16 cellular contexts compared by ENCODE assay signal in genomic region chr1:180851995-180852887, GRCh38.
DNase-seq lines count a peak whose midpoint lies in the region; ATAC-seq and TF ChIP-seq lines count a peak whose summit lies in the region.
"Had no signal": no experiment of that assay in that cellular context is flagged by ENCODE, and none has a peak within 500 bp of the region (broad histone marks: within the 10 kb centered on the region; RNA-seq: fewer than 3 reads in every experiment).

No MANE protein-coding gene starts in this region.

- no peaks in the 10 kb centered on the region for H3K9me3 Mint-ChIP-seq in activated CD8-positive, alpha-beta memory T cell treated with anti-CD3 and anti-CD28 coated beads, Interleukin-2, amount 10 ng/mL, durations not matched to agents 7 days and 5 days (ENCODE audit: low read depth)
- H3K9me3 Mint-ChIP-seq in stimulated activated memory B cell treated with anti-CD40 and anti-IgM and Interleukin-4, amounts not matched to agents 10 μg/mL and 1 μg/mL and 100 μg/mL, for 72 hours = peaks cover 6% of the 10 kb centered on the region

- H3K9me3 ChIP-seq in OCI-LY3 (ENCODE audit: insufficient read depth, low read length) = no peaks in the 10 kb centered on the region
- no peaks in the 10 kb centered on the region for H3K9me3 ChIP-seq in vagina
- H3K9me3 ChIP-seq: body of pancreas, thoracic aorta had no signal

- H3K36me3 ChIP-seq in OCI-LY3 (replicated peaks; ENCODE audit: low read depth, low read length) (no peaks in the 10 kb centered on the region), vagina (no peaks in the 10 kb centered on the region)
- H3K36me3 ChIP-seq: thoracic aorta had no signal

- H3K27me3 ChIP-seq in OCI-LY3 (ENCODE audit: low read depth, low read length) (no peaks in the 10 kb centered on the region), vagina (no peaks in the 10 kb centered on the region)
- H3K27me3 ChIP-seq: body of pancreas had no signal

- TF ChIP-seq POLR2A in vagina (IDR thresholded peaks at IDR 0.05) = no peak

- ATAC-seq in activated CD8-positive, alpha-beta memory T cell treated with anti-CD3 and anti-CD28 coated beads, Interleukin-2, amount 10 ng/mL, durations not matched to agents 7 days and 5 days = peak; percentile 36
- ATAC-seq in HG03196 (IDR thresholded peaks at IDR 0.05; ENCODE audit: unreplicated experiment) (peak; percentile 45), GM21717 (IDR thresholded peaks at IDR 0.05; ENCODE audit: unreplicated experiment) (no peak)
- ATAC-seq in stimulated activated memory B cell treated with anti-CD40 and anti-IgM and Interleukin-4, amounts not matched to agents 10 μg/mL and 1 μg/mL and 100 μg/mL, for 72 hours = peak; percentile 36
- ATAC-seq: body of pancreas, Panc1 had no signal

- CTCF ChIA-PET in activated CD8-positive, alpha-beta memory T cell treated with anti-CD3 and anti-CD28 coated beads, Interleukin-2, amount 10 ng/mL, durations not matched to agents 7 days and 5 days (lab: Charles Lee) = interaction anchor here (1.0 to 2.7 kb wide), 2 partner anchors 11 to 320 kb away, joined by 3 to 16 read pairs; no protein-coding TSS in a partner anchor

- intact Hi-C loops in vagina (cut with DNase I) = no loop called here

- TF ChIP-seq CTCF in OCI-LY3 (IDR thresholded peaks at IDR 0.05; ENCODE audit: low read depth, low read length) (no peak), vagina (IDR thresholded peaks at IDR 0.05) (no peak)

- H3K79me2 ChIP-seq in OCI-LY3 (ENCODE audit: low read length) = no peaks in the 10 kb centered on the region

- no peak for DNase-seq in activated CD8-positive, alpha-beta memory T cell treated with anti-CD3 and anti-CD28 coated beads, Interleukin-2, amount 10 ng/mL, durations not matched to agents 7 days and 5 days
- DNase-seq in activated CD8-positive, alpha-beta memory T cell treated with anti-CD3 and anti-CD28 coated beads for 24 hours = no peak
- DNase-seq in vagina (ENCODE audit: extremely low spot score in 2 of 2) = no peak
- no peak for DNase-seq in NCI-H345 (lab: John Stamatoyannopoulos, UW)
- DNase-seq: body of pancreas; effector CD8-positive, alpha-beta T cell; foreskin fibroblast; mesenchymal stem cell; NCI-H226 had no signal

- H3K4me2 ChIP-seq in OCI-LY3 (ENCODE audit: low read length) = peak overlapping the region; percentile 55

- peak overlapping the region; percentile 34; the same call in 1 of the 2 replicates for H3K4me3 ChIP-seq in OCI-LY3 (ENCODE audit: low read length)
- H3K4me3 ChIP-seq in vagina = no peak overlapping the region
- H3K4me3 ChIP-seq: body of pancreas, skin epidermis, thoracic aorta had no signal

- H3K4me3 Mint-ChIP-seq in activated CD8-positive, alpha-beta memory T cell treated with anti-CD3 and anti-CD28 coated beads, Interleukin-2, amount 10 ng/mL, durations not matched to agents 7 days and 5 days = no peak overlapping the region
- H3K4me3 Mint-ChIP-seq in stimulated activated memory B cell treated with anti-CD40 and anti-IgM and Interleukin-4, amounts not matched to agents 10 μg/mL and 1 μg/mL and 100 μg/mL, for 72 hours = no peak overlapping the region

- peaks cover 14% of the 10 kb centered on the region for H3K4me1 Mint-ChIP-seq in activated CD8-positive, alpha-beta memory T cell treated with anti-CD3 and anti-CD28 coated beads, Interleukin-2, amount 10 ng/mL, durations not matched to agents 7 days and 5 days
- H3K4me1 Mint-ChIP-seq in stimulated activated memory B cell treated with anti-CD40 and anti-IgM and Interleukin-4, amounts not matched to agents 10 μg/mL and 1 μg/mL and 100 μg/mL, for 72 hours = peaks cover 18% of the 10 kb centered on the region

- no peak overlapping the region for H2AFZ ChIP-seq in OCI-LY3 (ENCODE audit: low read depth, low read length)

- no peak overlapping the region for H3K27ac Mint-ChIP-seq in activated CD8-positive, alpha-beta memory T cell treated with anti-CD3 and anti-CD28 coated beads, Interleukin-2, amount 10 ng/mL, durations not matched to agents 7 days and 5 days
- H3K27ac Mint-ChIP-seq in stimulated activated memory B cell treated with anti-CD40 and anti-IgM and Interleukin-4, amounts not matched to agents 10 μg/mL and 1 μg/mL and 100 μg/mL, for 72 hours = no peak overlapping the region

- peaks cover 70% of the 10 kb centered on the region for H3K4me1 ChIP-seq in OCI-LY3 (ENCODE audit: low read length)
- H3K4me1 ChIP-seq in vagina = no peaks in the 10 kb centered on the region

- no peaks in the 10 kb centered on the region for H3K27me3 Mint-ChIP-seq in activated CD8-positive, alpha-beta memory T cell treated with anti-CD3 and anti-CD28 coated beads, Interleukin-2, amount 10 ng/mL, durations not matched to agents 7 days and 5 days
- no peaks in the 10 kb centered on the region for H3K27me3 Mint-ChIP-seq in stimulated activated memory B cell treated with anti-CD40 and anti-IgM and Interleukin-4, amounts not matched to agents 10 μg/mL and 1 μg/mL and 100 μg/mL, for 72 hours

- no peaks in the 10 kb centered on the region for H4K20me1 ChIP-seq in OCI-LY3 (ENCODE audit: insufficient read depth, low read length)

- peaks cover 17% of the 10 kb centered on the region for H3K36me3 Mint-ChIP-seq in activated CD8-positive, alpha-beta memory T cell treated with anti-CD3 and anti-CD28 coated beads, Interleukin-2, amount 10 ng/mL, durations not matched to agents 7 days and 5 days
- H3K36me3 Mint-ChIP-seq in stimulated activated memory B cell treated with anti-CD40 and anti-IgM and Interleukin-4, amounts not matched to agents 10 μg/mL and 1 μg/mL and 100 μg/mL, for 72 hours = peaks cover 43% of the 10 kb centered on the region

- H3K27ac ChIP-seq in OCI-LY3 (ENCODE audit: low read length) (no peak overlapping the region), vagina (no peak overlapping the region)
- H3K27ac ChIP-seq: body of pancreas, skin epidermis, thoracic aorta had no signal

- no peak overlapping the region for H3K9ac ChIP-seq in OCI-LY3 (ENCODE audit: low read length)
